In genomic region chr10:73238990-73239566, GRCh38 we compare ENCODE assay signal across 28 cellular contexts.
"Had no signal": no experiment of that assay in that cellular context is flagged by ENCODE, and none has a peak within 500 bp of the region (broad histone marks: within the 10 kb centered on the region; RNA-seq: fewer than 3 reads in every experiment).

No MANE protein-coding gene starts in this region.

- H3K27me3 Mint-ChIP-seq: natural killer cell treated with Interleukin-12 subunit alpha and Interleukin-12 subunit beta and Interleukin-15 and Interleukin-18, amount 100 ng/mL, for 72 hours; progenitor cell of endocrine pancreas; stimulated activated naive B cell treated with anti-CD40 and anti-IgM and Interleukin-4, amounts not matched to agents 10 μg/mL and 1 μg/mL and 100 μg/mL, for 72 hours; stimulated activated naive CD8-positive, alpha-beta T cell treated with anti-CD3 and anti-CD28 coated beads, Interleukin-15, Interleukin-2, amounts not matched to agents 100 ng/mL and 50 ng/mL, for 24 hours had no signal

- H2AFZ ChIP-seq: neural progenitor cell, parathyroid adenoma had no signal

- H3K9me3 Mint-ChIP-seq: natural killer cell treated with Interleukin-12 subunit alpha and Interleukin-12 subunit beta and Interleukin-15 and Interleukin-18, amount 100 ng/mL, for 72 hours; neural progenitor cell; stimulated activated effector memory CD8-positive, alpha-beta T cell treated with anti-CD3 and anti-CD28 coated beads, Interleukin-12 subunit alpha, Interleukin-12 subunit beta, amount 100 ng/mL, for 72 hours; stimulated activated naive B cell treated with anti-CD40 and anti-IgM and Interleukin-4, amounts not matched to agents 10 μg/mL and 1 μg/mL and 100 μg/mL, for 72 hours; stimulated activated naive CD8-positive, alpha-beta T cell treated with anti-CD3 and anti-CD28 coated beads, Interleukin-15, Interleukin-2, amounts not matched to agents 100 ng/mL and 50 ng/mL, for 24 hours had no signal

- H3K4me2 ChIP-seq: neural progenitor cell had no signal

- H3K27me3 ChIP-seq: neural progenitor cell, ovary, right lobe of liver, sigmoid colon, stomach, thyroid gland, tibial nerve, upper lobe of left lung, vagina had no signal

- H3K4me3 ChIP-seq: neural progenitor cell, ovary, psoas muscle, right lobe of liver, sigmoid colon, stomach, thoracic aorta, thyroid gland, tibial nerve, upper lobe of left lung, vagina had no signal

- H3K9ac ChIP-seq: neural progenitor cell, parathyroid adenoma had no signal

- H3K36me3 ChIP-seq: ovary had no signal

- ATAC-seq: natural killer cell treated with Interleukin-12 subunit alpha and Interleukin-12 subunit beta and Interleukin-15 and Interleukin-18, amount 100 ng/mL, for 72 hours; psoas muscle; right cardiac atrium; right lobe of liver; stimulated activated effector memory CD8-positive, alpha-beta T cell treated with anti-CD3 and anti-CD28 coated beads, Interleukin-12 subunit alpha, Interleukin-12 subunit beta, amount 100 ng/mL, for 72 hours; stimulated activated naive B cell treated with anti-CD40 and anti-IgM and Interleukin-4, amounts not matched to agents 10 μg/mL and 1 μg/mL and 100 μg/mL, for 72 hours had no signal

- H3K79me2 ChIP-seq: parathyroid adenoma had no signal

- H3K9me3 ChIP-seq: ovary, psoas muscle, right lobe of liver, sigmoid colon, stomach, thoracic aorta, thyroid gland, tibial nerve, upper lobe of left lung, vagina had no signal

- DNase-seq: occipital lobe; ovary; posterior cingulate gyrus; psoas muscle; right cardiac atrium; right lobe of liver; sigmoid colon; small intestine; stimulated activated CD4-positive, alpha-beta T cell treated with anti-CD3 and anti-CD28 coated beads, Interleukin-15, amount 100 ng/mL, for 24 hours; stimulated activated CD4-positive, alpha-beta T cell treated with anti-CD3 and anti-CD28 coated beads, Interleukin-2, amount 100 ng/mL, for 24 hours; stimulated activated CD4-positive, alpha-beta T cell treated with anti-CD3 and anti-CD28 coated beads, Interleukin-2, amount 100 ng/mL, for 48 hours; stimulated activated CD4-positive, alpha-beta T cell treated with anti-CD3 and anti-CD28 coated beads, Interleukin-4, amount 100 ng/mL, for 24 hours; stimulated activated naive B cell treated with anti-CD40 and anti-IgM and Interleukin-4, amounts not matched to agents 10 μg/mL and 1 μg/mL and 100 μg/mL, for 72 hours; stimulated activated naive CD4-positive, alpha-beta T cell treated with Interleukin-2 at 50 U/mL for 16 hours; stomach; thyroid gland; trophoblast cell; upper lobe of left lung had no signal

- H3K27ac ChIP-seq: neural progenitor cell, ovary, parathyroid adenoma, psoas muscle, right lobe of liver, sigmoid colon, stomach, thoracic aorta, thyroid gland, tibial nerve, upper lobe of left lung, vagina had no signal

- FAIRE-seq: small intestine, urothelium cell line had no signal

- H3K4me3 Mint-ChIP-seq: natural killer cell treated with Interleukin-12 subunit alpha and Interleukin-12 subunit beta and Interleukin-15 and Interleukin-18, amount 100 ng/mL, for 72 hours; neural progenitor cell; stimulated activated effector memory CD8-positive, alpha-beta T cell treated with anti-CD3 and anti-CD28 coated beads, Interleukin-12 subunit alpha, Interleukin-12 subunit beta, amount 100 ng/mL, for 72 hours; stimulated activated naive B cell treated with anti-CD40 and anti-IgM and Interleukin-4, amounts not matched to agents 10 μg/mL and 1 μg/mL and 100 μg/mL, for 72 hours; stimulated activated naive CD8-positive, alpha-beta T cell treated with anti-CD3 and anti-CD28 coated beads, Interleukin-15, Interleukin-2, amounts not matched to agents 100 ng/mL and 50 ng/mL, for 24 hours had no signal

- H3K4me1 Mint-ChIP-seq: neural progenitor cell; stimulated activated effector memory CD8-positive, alpha-beta T cell treated with anti-CD3 and anti-CD28 coated beads, Interleukin-12 subunit alpha, Interleukin-12 subunit beta, amount 100 ng/mL, for 72 hours had no signal

- H3K27ac Mint-ChIP-seq: natural killer cell treated with Interleukin-12 subunit alpha and Interleukin-12 subunit beta and Interleukin-15 and Interleukin-18, amount 100 ng/mL, for 72 hours; neural progenitor cell; progenitor cell of endocrine pancreas; stimulated activated effector memory CD8-positive, alpha-beta T cell treated with anti-CD3 and anti-CD28 coated beads, Interleukin-12 subunit alpha, Interleukin-12 subunit beta, amount 100 ng/mL, for 72 hours; stimulated activated naive B cell treated with anti-CD40 and anti-IgM and Interleukin-4, amounts not matched to agents 10 μg/mL and 1 μg/mL and 100 μg/mL, for 72 hours; stimulated activated naive CD8-positive, alpha-beta T cell treated with anti-CD3 and anti-CD28 coated beads, Interleukin-15, Interleukin-2, amounts not matched to agents 100 ng/mL and 50 ng/mL, for 24 hours had no signal

- H3K4me1 ChIP-seq: neural progenitor cell, parathyroid adenoma, psoas muscle, right lobe of liver, sigmoid colon, thyroid gland, tibial nerve, upper lobe of left lung had no signal
